In genomic region chr14:77681196-77682157, GRCh38 we compare ENCODE assay signal across 13 cellular contexts. TPM values are rescaled to one million over a fixed set of nuclear protein-coding genes. Genes with fewer than 3 reads are reported as not detected.
DNase-seq lines count a peak whose midpoint lies in the region; ATAC-seq and TF ChIP-seq lines count a peak whose summit lies in the region.
"Had no signal": no experiment of that assay in that cellular context is flagged by ENCODE, and none has a peak within 500 bp of the region (broad histone marks: within the 10 kb centered on the region; RNA-seq: fewer than 3 reads in every experiment).

No MANE protein-coding gene starts in this region.

- H3K4me1 ChIP-seq in RWPE2 (ENCODE audit: insufficient read depth, poor library complexity, severe bottlenecking) (peaks cover 11% of the 10 kb centered on the region), stomach (peaks cover 15 to 28% (median 19%) of the 10 kb centered on the region in 4 donors), esophagus squamous epithelium (peaks cover 0 to 11% (median 4%) of the 10 kb centered on the region in 3 donors)

- DNase-seq in NCI-H2029 (lab: John Stamatoyannopoulos, UW) (peak; percentile 7), NCI-H2029 treated with DMSO at 0.1 percent for 48 hours (lab: John Stamatoyannopoulos, UW) (no peak), RWPE2 (ENCODE audit: low spot score) (no peak), fibroblast of peridontal ligament (ENCODE audit: extremely low read depth) (peak; percentile 7), stomach (peak; percentile 42), esophagus squamous epithelium (lab: John Stamatoyannopoulos, UW) (no peak)
- DNase-seq in activated T-cell treated with anti-CD3 and anti-CD28 coated beads, Interleukin-2, amount 50 U/mL, for 1 hour: no peak
- DNase-seq: activated T-cell treated with anti-CD3 and anti-CD28 coated beads, Interleukin-2, amount 50 U/mL, for 4 hours; NK-92 treated with Interleukin-12 subunit alpha and Interleukin-12 subunit beta, amount 100 ng/mL, for 24 hours had no signal

- H3K36me3 ChIP-seq in RWPE2 (ENCODE audit: low read depth) (peaks cover 48% of the 10 kb centered on the region), stomach (peaks cover 6 to 66% (median 53%) of the 10 kb centered on the region in 4 donors), esophagus squamous epithelium (peaks cover 0 to 52% (median under 1%) of the 10 kb centered on the region in 3 donors)

- no peak for TF ChIP-seq EP300 in stomach (IDR thresholded peaks at IDR 0.05)

- no peak for TF ChIP-seq POLR2A in stomach (IDR thresholded peaks at IDR 0.05)
- TF ChIP-seq POLR2A in esophagus squamous epithelium (IDR thresholded peaks at IDR 0.05): no peak

- intact Hi-C loops in stomach (cut with DNase I; ENCODE audit: low total_unique reads): no loop called here
- intact Hi-C loops in esophagus squamous epithelium (cut with DNase I): no loop called here

- H3K27ac ChIP-seq in RWPE2 (ENCODE audit: poor library complexity, severe bottlenecking) (no peak overlapping the region), stomach (peak overlapping the region; percentile 60 to 85 (median 72)), esophagus squamous epithelium (no peak overlapping the region)
- H3K27ac ChIP-seq: coronary artery had no signal

- no peaks in the 10 kb centered on the region for H3K9me3 ChIP-seq in RWPE2 (ENCODE audit: severe bottlenecking)
- H3K9me3 ChIP-seq in stomach: no peaks in the 10 kb centered on the region
- H3K9me3 ChIP-seq in esophagus squamous epithelium: no peaks in the 10 kb centered on the region
- H3K9me3 ChIP-seq: thoracic aorta had no signal

- H3K27me3 ChIP-seq in RWPE2 (ENCODE audit: insufficient read depth, poor library complexity, severe bottlenecking): no peaks in the 10 kb centered on the region
- no peaks in the 10 kb centered on the region for H3K27me3 ChIP-seq in stomach
- H3K27me3 ChIP-seq in esophagus squamous epithelium: no peaks in the 10 kb centered on the region

- WGBS in stomach, 5 donors: 58 to 64% (median 62%) methylated on average over 7 of the region's 7 CpGs
- 60 to 64% methylated on average over 7 of the region's 7 CpGs for WGBS in esophagus squamous epithelium, 2 donors

- H3K4me3 ChIP-seq in RWPE2 (ENCODE audit: severe bottlenecking) (no peak overlapping the region), stomach (no peak overlapping the region), esophagus squamous epithelium (no peak overlapping the region)
- H3K4me3 ChIP-seq: coronary artery, thoracic aorta had no signal

- TF ChIP-seq CTCF in RWPE2 (IDR thresholded peaks at IDR 0.05; ENCODE audit: poor library complexity, severe bottlenecking) (no peak), stomach (IDR thresholded peaks at IDR 0.05) (no peak), esophagus squamous epithelium (IDR thresholded peaks at IDR 0.05) (no peak)

- ATAC-seq in RWPE2 (ENCODE audit: low read depth) (peak; percentile 50), GM19324 (IDR thresholded peaks at IDR 0.05; ENCODE audit: low FRiP score, unreplicated experiment) (no peak)
- ATAC-seq: activated T-cell treated with anti-CD3 and anti-CD28 coated beads, Interleukin-2, amount 50 U/mL, for 4 hours; natural killer cell treated with Interleukin-12 subunit alpha and Interleukin-12 subunit beta and Interleukin-15 and Interleukin-18, amount 100 ng/mL, for 72 hours had no signal

RNA-seq across cellular contexts. Expression of gene ALKBH1, which starts 26.3 kb away (rescaled TPM):
- 10 to 100 TPM in 3 of 5 donors, 1 to 10 TPM in 1, not detected in 1; 7.0 to 21.6 (median 12.9) TPM for total RNA-seq in stomach
- polyA plus RNA-seq in stomach: 10 to 100 TPM in 1 of 3 donors, 1 to 10 TPM in 2; 5.7 to 10.2 (median 6.0) TPM
- 1 to 10 TPM; 4.2 to 8.8 (median 6.7) TPM for total RNA-seq in esophagus squamous epithelium

RNA-seq across cellular contexts. Expression of gene SLIRP, which starts 26.4 kb away (rescaled TPM):
- total RNA-seq in stomach (100 to 1,000 TPM in 4 of 5 donors, 10 to 100 TPM in 1; 36.8 to 450 (median 217) TPM), esophagus squamous epithelium (100 to 1,000 TPM; 125 to 487 (median 290) TPM)
- polyA plus RNA-seq in stomach: 100 to 1,000 TPM; 391 to 419 (median 417) TPM

Comparison
In these comparisons a context has a peak if more than half of its experiments do, and no peak if none do; other contexts are left out.
1. DNase-seq: peak in NCI-H2029 (single experiment), fibroblast of peridontal ligament (single experiment) and stomach (single experiment); none in NCI-H2029 treated with DMSO at 0.1 percent for 48 hours (single experiment), RWPE2 (single experiment), activated T-cell treated with anti-CD3 and anti-CD28 coated beads, Interleukin-2, amount 50 U/mL, for 1 hour (single experiment) and esophagus squamous epithelium (single experiment).
2. H3K27ac ChIP-seq: peak in stomach (5 of 5); none in RWPE2 (single experiment) and esophagus squamous epithelium (0 of 4).